ENCODE assay signal across 1 cellular context in the genomic region with DNA sequence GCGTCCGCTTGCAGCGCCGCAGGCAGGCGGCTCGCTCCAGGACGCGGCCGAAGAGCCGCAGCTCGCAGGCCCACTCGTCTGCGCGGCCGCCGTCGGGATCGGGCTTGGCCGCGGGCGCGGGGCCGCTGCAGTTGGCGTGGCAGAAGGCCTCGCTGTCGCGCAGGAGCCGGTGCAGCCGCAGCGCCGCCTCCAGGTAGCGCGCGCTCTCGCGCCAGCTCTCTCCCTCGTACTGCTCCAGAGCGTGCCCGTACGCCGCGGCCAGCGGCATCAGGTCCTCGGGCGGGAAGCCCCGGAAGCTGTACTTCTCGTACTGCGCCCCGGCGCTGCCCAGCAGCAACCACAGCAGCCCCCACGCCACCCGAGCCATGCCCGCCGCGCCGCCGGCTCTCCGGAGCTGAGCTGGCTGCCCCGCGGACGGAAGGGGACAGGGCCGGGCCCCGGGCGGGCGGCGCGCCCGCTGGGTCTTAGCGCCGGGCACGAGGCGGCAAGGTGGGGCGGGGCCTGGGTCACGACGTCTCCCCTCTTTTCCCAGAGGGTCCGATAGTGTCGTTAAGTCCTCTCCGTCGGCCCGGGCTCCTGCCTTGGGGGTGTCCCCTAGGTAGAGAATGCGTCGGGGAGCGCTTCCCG.
TF ChIP-seq lines count a peak whose summit lies in the region.

A gene with protein sequence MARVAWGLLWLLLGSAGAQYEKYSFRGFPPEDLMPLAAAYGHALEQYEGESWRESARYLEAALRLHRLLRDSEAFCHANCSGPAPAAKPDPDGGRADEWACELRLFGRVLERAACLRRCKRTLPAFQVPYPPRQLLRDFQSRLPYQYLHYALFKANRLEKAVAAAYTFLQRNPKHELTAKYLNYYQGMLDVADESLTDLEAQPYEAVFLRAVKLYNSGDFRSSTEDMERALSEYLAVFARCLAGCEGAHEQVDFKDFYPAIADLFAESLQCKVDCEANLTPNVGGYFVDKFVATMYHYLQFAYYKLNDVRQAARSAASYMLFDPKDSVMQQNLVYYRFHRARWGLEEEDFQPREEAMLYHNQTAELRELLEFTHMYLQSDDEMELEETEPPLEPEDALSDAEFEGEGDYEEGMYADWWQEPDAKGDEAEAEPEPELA (minus strand): TSS at position 401 of the 627 bp plus-strand sequence. CDS start 34 bp downstream, at position 367.

TF ChIP-seq in HepG2, 621 proteins besides CTCF, POLR2A, EP300 and RAD21 (continued from another document and continues in another):
- TF ChIP-seq ZNF484 (CRISPR knock-in tag; IDR thresholded peaks at IDR 0.05; ENCODE audit: borderline replicate concordance, low read depth) (peak; percentile 53; the same call in 1 of the 2 replicates), ZNF331 (CRISPR knock-in tag; IDR thresholded peaks at IDR 0.05) (peak; percentile 19; the same call in 1 of the 2 replicates), NBN (conservative IDR thresholded peaks at IDR 0.05) (no peak), CAMTA2 (CRISPR knock-in tag; IDR thresholded peaks at IDR 0.05; ENCODE audit: borderline replicate concordance) (peak; percentile 66), FOXC1 (CRISPR knock-in tag; IDR thresholded peaks at IDR 0.05; ENCODE audit: borderline replicate concordance) (0 out of 2 replicates have a peak, but pooled peaks have one; percentile 8), HNRNPH1 (optimal IDR thresholded peaks at IDR 0.05; ENCODE audit: low read depth, low read length) (no peak), TBL1XR1 (IDR thresholded peaks at IDR 0.05; ENCODE audit: borderline replicate concordance, low read length, partially characterized antibody) (no peak), EEA1 (CRISPR knock-in tag; IDR thresholded peaks at IDR 0.05; ENCODE audit: borderline replicate concordance) (peak; percentile 91; the same call in 1 of the 2 replicates), ZNF777 (CRISPR knock-in tag; IDR thresholded peaks at IDR 0.05) (peak; percentile 97), RXRB (CRISPR knock-in tag; IDR thresholded peaks at IDR 0.05; ENCODE audit: borderline replicate concordance) (no peak; the same call in 1 of the 2 replicates), ZNF335 (CRISPR knock-in tag; IDR thresholded peaks at IDR 0.05) (no peak), SNAPC2 (CRISPR knock-in tag; IDR thresholded peaks at IDR 0.05) (peak; percentile 94), HCFC1 (IDR thresholded peaks at IDR 0.05; ENCODE audit: low read depth, low read length) (no peak), RBM22 (optimal IDR thresholded peaks at IDR 0.05; ENCODE audit: low read length) (no peak), ARNT2 (CRISPR knock-in tag; IDR thresholded peaks at IDR 0.05; ENCODE audit: low read depth) (peak; percentile 98), HNRNPLL (IDR thresholded peaks at IDR 0.05; ENCODE audit: low read depth, low read length, poor library complexity, severe bottlenecking) (peak; percentile 76), ZSCAN30 (CRISPR knock-in tag; IDR thresholded peaks at IDR 0.05) (no peak), ARID2 (CRISPR knock-in tag; IDR thresholded peaks at IDR 0.05; ENCODE audit: borderline replicate concordance) (0 out of 2 replicates have a peak, but pooled peaks have one; percentile 84), IRX3 (CRISPR knock-in tag; IDR thresholded peaks at IDR 0.05; ENCODE audit: borderline replicate concordance, low read depth) (peak; percentile 73; the same call in 1 of the 2 replicates), NFE2 (CRISPR knock-in tag; IDR thresholded peaks at IDR 0.05) (no peak), RAD51 (IDR thresholded peaks at IDR 0.05; ENCODE audit: borderline replicate concordance) (no peak), HIVEP1 (CRISPR knock-in tag; IDR thresholded peaks at IDR 0.05) (peak; percentile 23; the same call in 1 of the 2 replicates), ZNF598 (CRISPR knock-in tag; IDR thresholded peaks at IDR 0.05; ENCODE audit: borderline replicate concordance) (0 out of 2 replicates have a peak, but pooled peaks have one; percentile 38)
- TF ChIP-seq, protein P1, sequence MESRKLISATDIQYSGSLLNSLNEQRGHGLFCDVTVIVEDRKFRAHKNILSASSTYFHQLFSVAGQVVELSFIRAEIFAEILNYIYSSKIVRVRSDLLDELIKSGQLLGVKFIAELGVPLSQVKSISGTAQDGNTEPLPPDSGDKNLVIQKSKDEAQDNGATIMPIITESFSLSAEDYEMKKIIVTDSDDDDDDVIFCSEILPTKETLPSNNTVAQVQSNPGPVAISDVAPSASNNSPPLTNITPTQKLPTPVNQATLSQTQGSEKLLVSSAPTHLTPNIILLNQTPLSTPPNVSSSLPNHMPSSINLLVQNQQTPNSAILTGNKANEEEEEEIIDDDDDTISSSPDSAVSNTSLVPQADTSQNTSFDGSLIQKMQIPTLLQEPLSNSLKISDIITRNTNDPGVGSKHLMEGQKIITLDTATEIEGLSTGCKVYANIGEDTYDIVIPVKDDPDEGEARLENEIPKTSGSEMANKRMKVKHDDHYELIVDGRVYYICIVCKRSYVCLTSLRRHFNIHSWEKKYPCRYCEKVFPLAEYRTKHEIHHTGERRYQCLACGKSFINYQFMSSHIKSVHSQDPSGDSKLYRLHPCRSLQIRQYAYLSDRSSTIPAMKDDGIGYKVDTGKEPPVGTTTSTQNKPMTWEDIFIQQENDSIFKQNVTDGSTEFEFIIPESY (CRISPR knock-in tag; IDR thresholded peaks at IDR 0.05) = no peak
- TF ChIP-seq, protein P2, sequence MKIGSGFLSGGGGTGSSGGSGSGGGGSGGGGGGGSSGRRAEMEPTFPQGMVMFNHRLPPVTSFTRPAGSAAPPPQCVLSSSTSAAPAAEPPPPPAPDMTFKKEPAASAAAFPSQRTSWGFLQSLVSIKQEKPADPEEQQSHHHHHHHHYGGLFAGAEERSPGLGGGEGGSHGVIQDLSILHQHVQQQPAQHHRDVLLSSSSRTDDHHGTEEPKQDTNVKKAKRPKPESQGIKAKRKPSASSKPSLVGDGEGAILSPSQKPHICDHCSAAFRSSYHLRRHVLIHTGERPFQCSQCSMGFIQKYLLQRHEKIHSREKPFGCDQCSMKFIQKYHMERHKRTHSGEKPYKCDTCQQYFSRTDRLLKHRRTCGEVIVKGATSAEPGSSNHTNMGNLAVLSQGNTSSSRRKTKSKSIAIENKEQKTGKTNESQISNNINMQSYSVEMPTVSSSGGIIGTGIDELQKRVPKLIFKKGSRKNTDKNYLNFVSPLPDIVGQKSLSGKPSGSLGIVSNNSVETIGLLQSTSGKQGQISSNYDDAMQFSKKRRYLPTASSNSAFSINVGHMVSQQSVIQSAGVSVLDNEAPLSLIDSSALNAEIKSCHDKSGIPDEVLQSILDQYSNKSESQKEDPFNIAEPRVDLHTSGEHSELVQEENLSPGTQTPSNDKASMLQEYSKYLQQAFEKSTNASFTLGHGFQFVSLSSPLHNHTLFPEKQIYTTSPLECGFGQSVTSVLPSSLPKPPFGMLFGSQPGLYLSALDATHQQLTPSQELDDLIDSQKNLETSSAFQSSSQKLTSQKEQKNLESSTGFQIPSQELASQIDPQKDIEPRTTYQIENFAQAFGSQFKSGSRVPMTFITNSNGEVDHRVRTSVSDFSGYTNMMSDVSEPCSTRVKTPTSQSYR (CRISPR knock-in tag; IDR thresholded peaks at IDR 0.05; ENCODE audit: borderline replicate concordance) = no peak
- TF ChIP-seq, protein P3, sequence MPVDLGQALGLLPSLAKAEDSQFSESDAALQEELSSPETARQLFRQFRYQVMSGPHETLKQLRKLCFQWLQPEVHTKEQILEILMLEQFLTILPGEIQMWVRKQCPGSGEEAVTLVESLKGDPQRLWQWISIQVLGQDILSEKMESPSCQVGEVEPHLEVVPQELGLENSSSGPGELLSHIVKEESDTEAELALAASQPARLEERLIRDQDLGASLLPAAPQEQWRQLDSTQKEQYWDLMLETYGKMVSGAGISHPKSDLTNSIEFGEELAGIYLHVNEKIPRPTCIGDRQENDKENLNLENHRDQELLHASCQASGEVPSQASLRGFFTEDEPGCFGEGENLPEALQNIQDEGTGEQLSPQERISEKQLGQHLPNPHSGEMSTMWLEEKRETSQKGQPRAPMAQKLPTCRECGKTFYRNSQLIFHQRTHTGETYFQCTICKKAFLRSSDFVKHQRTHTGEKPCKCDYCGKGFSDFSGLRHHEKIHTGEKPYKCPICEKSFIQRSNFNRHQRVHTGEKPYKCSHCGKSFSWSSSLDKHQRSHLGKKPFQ (CRISPR knock-in tag; IDR thresholded peaks at IDR 0.05; ENCODE audit: insufficient replicate concordance) = no peak
- TF ChIP-seq, protein P4, sequence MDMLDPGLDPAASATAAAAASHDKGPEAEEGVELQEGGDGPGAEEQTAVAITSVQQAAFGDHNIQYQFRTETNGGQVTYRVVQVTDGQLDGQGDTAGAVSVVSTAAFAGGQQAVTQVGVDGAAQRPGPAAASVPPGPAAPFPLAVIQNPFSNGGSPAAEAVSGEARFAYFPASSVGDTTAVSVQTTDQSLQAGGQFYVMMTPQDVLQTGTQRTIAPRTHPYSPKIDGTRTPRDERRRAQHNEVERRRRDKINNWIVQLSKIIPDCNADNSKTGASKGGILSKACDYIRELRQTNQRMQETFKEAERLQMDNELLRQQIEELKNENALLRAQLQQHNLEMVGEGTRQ (IDR thresholded peaks at IDR 0.05; ENCODE audit: low read depth, low read length) = no peak
- TF ChIP-seq, protein P4 (CRISPR knock-in tag; IDR thresholded peaks at IDR 0.05; ENCODE audit: borderline replicate concordance) = no peak
- TF ChIP-seq, protein P5, sequence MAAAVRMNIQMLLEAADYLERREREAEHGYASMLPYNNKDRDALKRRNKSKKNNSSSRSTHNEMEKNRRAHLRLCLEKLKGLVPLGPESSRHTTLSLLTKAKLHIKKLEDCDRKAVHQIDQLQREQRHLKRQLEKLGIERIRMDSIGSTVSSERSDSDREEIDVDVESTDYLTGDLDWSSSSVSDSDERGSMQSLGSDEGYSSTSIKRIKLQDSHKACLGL (CRISPR knock-in tag; IDR thresholded peaks at IDR 0.05) = peak; percentile 92
- TF ChIP-seq, protein P6, sequence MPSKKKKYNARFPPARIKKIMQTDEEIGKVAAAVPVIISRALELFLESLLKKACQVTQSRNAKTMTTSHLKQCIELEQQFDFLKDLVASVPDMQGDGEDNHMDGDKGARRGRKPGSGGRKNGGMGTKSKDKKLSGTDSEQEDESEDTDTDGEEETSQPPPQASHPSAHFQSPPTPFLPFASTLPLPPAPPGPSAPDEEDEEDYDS (CRISPR knock-in tag; IDR thresholded peaks at IDR 0.05) = no peak; the same call in 1 of the 2 replicates
- TF ChIP-seq, protein P7, sequence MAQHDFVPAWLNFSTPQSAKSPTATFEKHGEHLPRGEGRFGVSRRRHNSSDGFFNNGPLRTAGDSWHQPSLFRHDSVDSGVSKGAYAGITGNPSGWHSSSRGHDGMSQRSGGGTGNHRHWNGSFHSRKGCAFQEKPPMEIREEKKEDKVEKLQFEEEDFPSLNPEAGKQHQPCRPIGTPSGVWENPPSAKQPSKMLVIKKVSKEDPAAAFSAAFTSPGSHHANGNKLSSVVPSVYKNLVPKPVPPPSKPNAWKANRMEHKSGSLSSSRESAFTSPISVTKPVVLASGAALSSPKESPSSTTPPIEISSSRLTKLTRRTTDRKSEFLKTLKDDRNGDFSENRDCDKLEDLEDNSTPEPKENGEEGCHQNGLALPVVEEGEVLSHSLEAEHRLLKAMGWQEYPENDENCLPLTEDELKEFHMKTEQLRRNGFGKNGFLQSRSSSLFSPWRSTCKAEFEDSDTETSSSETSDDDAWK (CRISPR knock-in tag; IDR thresholded peaks at IDR 0.05) = no peak
- TF ChIP-seq, protein P8, sequence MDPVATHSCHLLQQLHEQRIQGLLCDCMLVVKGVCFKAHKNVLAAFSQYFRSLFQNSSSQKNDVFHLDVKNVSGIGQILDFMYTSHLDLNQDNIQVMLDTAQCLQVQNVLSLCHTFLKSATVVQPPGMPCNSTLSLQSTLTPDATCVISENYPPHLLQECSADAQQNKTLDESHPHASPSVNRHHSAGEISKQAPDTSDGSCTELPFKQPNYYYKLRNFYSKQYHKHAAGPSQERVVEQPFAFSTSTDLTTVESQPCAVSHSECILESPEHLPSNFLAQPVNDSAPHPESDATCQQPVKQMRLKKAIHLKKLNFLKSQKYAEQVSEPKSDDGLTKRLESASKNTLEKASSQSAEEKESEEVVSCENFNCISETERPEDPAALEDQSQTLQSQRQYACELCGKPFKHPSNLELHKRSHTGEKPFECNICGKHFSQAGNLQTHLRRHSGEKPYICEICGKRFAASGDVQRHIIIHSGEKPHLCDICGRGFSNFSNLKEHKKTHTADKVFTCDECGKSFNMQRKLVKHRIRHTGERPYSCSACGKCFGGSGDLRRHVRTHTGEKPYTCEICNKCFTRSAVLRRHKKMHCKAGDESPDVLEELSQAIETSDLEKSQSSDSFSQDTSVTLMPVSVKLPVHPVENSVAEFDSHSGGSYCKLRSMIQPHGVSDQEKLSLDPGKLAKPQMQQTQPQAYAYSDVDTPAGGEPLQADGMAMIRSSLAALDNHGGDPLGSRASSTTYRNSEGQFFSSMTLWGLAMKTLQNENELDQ (CRISPR knock-in tag; IDR thresholded peaks at IDR 0.05; ENCODE audit: borderline replicate concordance) = no peak; the same call in 1 of the 2 replicates
- TF ChIP-seq, protein P9, sequence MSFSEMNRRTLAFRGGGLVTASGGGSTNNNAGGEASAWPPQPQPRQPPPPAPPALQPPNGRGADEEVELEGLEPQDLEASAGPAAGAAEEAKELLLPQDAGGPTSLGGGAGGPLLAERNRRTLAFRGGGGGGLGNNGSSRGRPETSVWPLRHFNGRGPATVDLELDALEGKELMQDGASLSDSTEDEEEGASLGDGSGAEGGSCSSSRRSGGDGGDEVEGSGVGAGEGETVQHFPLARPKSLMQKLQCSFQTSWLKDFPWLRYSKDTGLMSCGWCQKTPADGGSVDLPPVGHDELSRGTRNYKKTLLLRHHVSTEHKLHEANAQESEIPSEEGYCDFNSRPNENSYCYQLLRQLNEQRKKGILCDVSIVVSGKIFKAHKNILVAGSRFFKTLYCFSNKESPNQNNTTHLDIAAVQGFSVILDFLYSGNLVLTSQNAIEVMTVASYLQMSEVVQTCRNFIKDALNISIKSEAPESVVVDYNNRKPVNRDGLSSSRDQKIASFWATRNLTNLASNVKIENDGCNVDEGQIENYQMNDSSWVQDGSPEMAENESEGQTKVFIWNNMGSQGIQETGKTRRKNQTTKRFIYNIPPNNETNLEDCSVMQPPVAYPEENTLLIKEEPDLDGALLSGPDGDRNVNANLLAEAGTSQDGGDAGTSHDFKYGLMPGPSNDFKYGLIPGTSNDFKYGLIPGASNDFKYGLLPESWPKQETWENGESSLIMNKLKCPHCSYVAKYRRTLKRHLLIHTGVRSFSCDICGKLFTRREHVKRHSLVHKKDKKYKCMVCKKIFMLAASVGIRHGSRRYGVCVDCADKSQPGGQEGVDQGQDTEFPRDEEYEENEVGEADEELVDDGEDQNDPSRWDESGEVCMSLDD (CRISPR knock-in tag; IDR thresholded peaks at IDR 0.05; ENCODE audit: borderline replicate concordance) = peak; percentile 57; the same call in 1 of the 2 replicates
